ENCODE assay signal across 8 cellular contexts in genomic region chr4:4032895-4033605, GRCh38.
DNase-seq lines count a peak whose midpoint lies in the region; TF ChIP-seq lines count a peak whose summit lies in the region.
"Not testable (repeated sequence)": the region's sequence is repeated elsewhere in the genome, so short reads cannot be mapped to it uniquely, and the experiment has no call there.

No MANE protein-coding gene starts in this region.

- H3K4me3 Mint-ChIP-seq in activated CD4-positive, alpha-beta memory T cell treated with anti-CD3 and anti-CD28 coated beads for 36 hours, result not testable (repeated sequence)

- H3K9ac ChIP-seq in BLaER1 treated with 17β-estradiol and CSF1 and Interleukin-3, amounts not matched to agents 10 nM and 100 nM, result not testable (repeated sequence)
- H3K9ac ChIP-seq in KMS-11 (peak overlapping the region; percentile 92), neural cell (ENCODE audit: low read length) (peak overlapping the region; percentile 20), smooth muscle cell (ENCODE audit: low read depth) (peak overlapping the region; percentile 79)

- not testable (repeated sequence) for H3K36me3 ChIP-seq in BLaER1 treated with 17β-estradiol and CSF1 and Interleukin-3, amounts not matched to agents 10 nM and 100 nM; KMS-11 (ENCODE audit: insufficient read depth); neural cell (ENCODE audit: insufficient read depth, low read length); smooth muscle cell (ENCODE audit: low read depth)

- not testable (repeated sequence) for H3K36me3 Mint-ChIP-seq in activated CD4-positive, alpha-beta memory T cell treated with anti-CD3 and anti-CD28 coated beads for 36 hours

- H4K20me1 ChIP-seq in BLaER1 treated with 17β-estradiol and CSF1 and Interleukin-3, amounts not matched to agents 10 nM and 100 nM; KMS-11 (ENCODE audit: insufficient read depth); neural cell (ENCODE audit: insufficient read depth); smooth muscle cell (ENCODE audit: low read depth): not testable (repeated sequence)

- POLR2A ChIA-PET in activated CD4-positive, alpha-beta memory T cell treated with anti-CD3 and anti-CD28 coated beads for 36 hours (lab: Charles Lee), result not testable (repeated sequence)

- H3F3A ChIP-seq in neural cell (ENCODE audit: insufficient read depth, low read length, poor library complexity, severe bottlenecking); smooth muscle cell (ENCODE audit: low read depth): not testable (repeated sequence)

- H3K4me1 Mint-ChIP-seq in activated CD4-positive, alpha-beta memory T cell treated with anti-CD3 and anti-CD28 coated beads for 36 hours (ENCODE audit: low read depth), result not testable (repeated sequence)

- not testable (repeated sequence) for H3K4me3 ChIP-seq in BLaER1 treated with 17β-estradiol and CSF1 and Interleukin-3, amounts not matched to agents 10 nM and 100 nM; KMS-11 (IDR thresholded peaks at IDR 0.05; ENCODE audit: insufficient read depth, low read depth, low read length); choroid plexus epithelial cell (ENCODE audit: low read depth, low read length)
- H3K4me3 ChIP-seq in fibroblast of villous mesenchyme (ENCODE audit: low read depth, low read length), result peak overlapping the region; percentile 32
- peak overlapping the region; percentile 25 for H3K4me3 ChIP-seq in neural cell (ENCODE audit: low read length)
- peak overlapping the region; percentile 37 for H3K4me3 ChIP-seq in smooth muscle cell

- not testable (repeated sequence) for TF ChIP-seq RAD21 in neural cell (conservative IDR thresholded peaks at IDR 0.05)

- H3K4me2 ChIP-seq in BLaER1 treated with 17β-estradiol and CSF1 and Interleukin-3, amounts not matched to agents 10 nM and 100 nM, result peak overlapping the region in 6 of 11 experiments; percentile 27 to 38 (median 31); a peak in 11 of 22 replicates
- H3K4me2 ChIP-seq in KMS-11 (peak overlapping the region; percentile 94), smooth muscle cell (peak overlapping the region; percentile 82)
- H3K4me2 ChIP-seq in neural cell (ENCODE audit: low read length), result not testable (repeated sequence)

- H3K9me3 Mint-ChIP-seq in activated CD4-positive, alpha-beta memory T cell treated with anti-CD3 and anti-CD28 coated beads for 36 hours, result not testable (repeated sequence)

- DNase-seq in RPMI8226 (peak; percentile 64), choroid plexus epithelial cell (ENCODE audit: low read depth) (peak; percentile 2)
- peak; percentile 51 for DNase-seq in activated CD4-positive, alpha-beta memory T cell treated with anti-CD3 and anti-CD28 coated beads for 36 hours
- DNase-seq in fibroblast of villous mesenchyme (ENCODE audit: low read depth); smooth muscle cell (lab: John Stamatoyannopoulos, UW; ENCODE audit: unreplicated experiment): not testable (repeated sequence)

- intact Hi-C loops in activated CD4-positive, alpha-beta memory T cell treated with anti-CD3 and anti-CD28 coated beads for 36 hours (cut with micrococcal nuclease), result not testable (repeated sequence)

- TF ChIP-seq EP300 in neural cell (conservative IDR thresholded peaks at IDR 0.05; ENCODE audit: poor library complexity, severe bottlenecking), result peak; percentile 52

- H3K4me1 ChIP-seq in BLaER1 treated with 17β-estradiol and CSF1 and Interleukin-3, amounts not matched to agents 10 nM and 100 nM, result peaks cover 4 to 41% (median 30%) of the 10 kb centered on the region in 10 experiments; a peak in 17 of 20 replicates
- H3K4me1 ChIP-seq in KMS-11 (ENCODE audit: low read depth, poor library complexity, severe bottlenecking), result peaks cover 43% of the 10 kb centered on the region
- peaks cover 16% of the 10 kb centered on the region for H3K4me1 ChIP-seq in smooth muscle cell (ENCODE audit: low read depth)

- H3K27me3 ChIP-seq in BLaER1 treated with 17β-estradiol and CSF1 and Interleukin-3, amounts not matched to agents 10 nM and 100 nM; KMS-11 (ENCODE audit: insufficient read depth, low read depth); neural cell (ENCODE audit: insufficient read depth, low read depth, low read length); smooth muscle cell (ENCODE audit: low read depth): not testable (repeated sequence)

- H3K9me2 ChIP-seq in neural cell (ENCODE audit: insufficient read depth, low read length), result not testable (repeated sequence)

- H3K27ac Mint-ChIP-seq in activated CD4-positive, alpha-beta memory T cell treated with anti-CD3 and anti-CD28 coated beads for 36 hours, result not testable (repeated sequence)

- 0 out of 22 replicates have a peak overlapping the region, but pooled peaks of 1 of the 11 experiments have one; percentile 35 for H3K27ac ChIP-seq in BLaER1 treated with 17β-estradiol and CSF1 and Interleukin-3, amounts not matched to agents 10 nM and 100 nM
- H3K27ac ChIP-seq in KMS-11, result peak overlapping the region; percentile 100
- peak overlapping the region; percentile 37 for H3K27ac ChIP-seq in neural cell (ENCODE audit: low read length)
- H3K27ac ChIP-seq in smooth muscle cell (ENCODE audit: low read depth), result peak overlapping the region; percentile 82

- H3K9me3 ChIP-seq in BLaER1 treated with 17β-estradiol and CSF1 and Interleukin-3, amounts not matched to agents 10 nM and 100 nM (replicated peaks in 1 of 11); neural cell (ENCODE audit: low read length); smooth muscle cell (replicated peaks; ENCODE audit: low read depth): not testable (repeated sequence)

- CTCF ChIA-PET in activated CD4-positive, alpha-beta memory T cell treated with anti-CD3 and anti-CD28 coated beads for 36 hours (lab: Charles Lee), result not testable (repeated sequence)

- not testable (repeated sequence) for H3K27me3 Mint-ChIP-seq in activated CD4-positive, alpha-beta memory T cell treated with anti-CD3 and anti-CD28 coated beads for 36 hours

- not testable (repeated sequence) for TF ChIP-seq CTCF in KMS-11 (conservative IDR thresholded peaks at IDR 0.05; ENCODE audit: low read depth, low read length); choroid plexus epithelial cell (conservative IDR thresholded peaks at IDR 0.05; ENCODE audit: low read depth, low read length); fibroblast of villous mesenchyme (IDR thresholded peaks at IDR 0.05; ENCODE audit: insufficient read depth, low read depth, low read length); neural cell (IDR thresholded peaks at IDR 0.05; ENCODE audit: poor library complexity, severe bottlenecking); smooth muscle cell (IDR thresholded peaks at IDR 0.05; ENCODE audit: borderline replicate concordance, insufficient read depth, poor library complexity, severe bottlenecking)

- not testable (repeated sequence) for H3K79me2 ChIP-seq in KMS-11 (ENCODE audit: insufficient read depth, low read depth); neural cell (replicated peaks; ENCODE audit: insufficient read depth, low read length); smooth muscle cell (ENCODE audit: low read depth)

- peak overlapping the region; percentile 38; the same call in 1 of the 2 replicates for H2AFZ ChIP-seq in KMS-11 (ENCODE audit: low read depth)
- not testable (repeated sequence) for H2AFZ ChIP-seq in neural cell (ENCODE audit: low read depth, low read length); smooth muscle cell (ENCODE audit: low read depth)

- WGBS in smooth muscle cell (ENCODE audit: low lambda C conversion rate), result 33% methylated on average over 16 of the region's 16 CpGs
